Comparison of ENCODE assay signal across 12 cellular contexts in genomic region chr6:1636971-1637871, GRCh38. TPM values are rescaled to one million over a fixed set of nuclear protein-coding genes. Genes with fewer than 3 reads are reported as not detected.
DNase-seq lines count a peak whose midpoint lies in the region; ATAC-seq and TF ChIP-seq lines count a peak whose summit lies in the region.
"Had no signal": no experiment of that assay in that cellular context is flagged by ENCODE, and none has a peak within 500 bp of the region (broad histone marks: within the 10 kb centered on the region; RNA-seq: fewer than 3 reads in every experiment).

No MANE protein-coding gene starts in this region.

- WGBS in tibial nerve, 2 donors: 88 to 90% methylated on average over 12 to 18 of the region's 20 CpGs

- H3K36me3 ChIP-seq in BLaER1 treated with 17β-estradiol and CSF1 and Interleukin-3, amounts not matched to agents 10 nM and 100 nM: no peaks in the 10 kb centered on the region; a peak in 1 of 22 replicates
- H3K36me3 ChIP-seq in Panc1 (ENCODE audit: control insufficient read depth, insufficient read depth, low read length): no peaks in the 10 kb centered on the region
- no peaks in the 10 kb centered on the region for H3K36me3 ChIP-seq in WERI-Rb-1
- peaks cover 0 to 2% (median 0%) of the 10 kb centered on the region in 3 donors for H3K36me3 ChIP-seq in tibial nerve

- H3K4me1 Mint-ChIP-seq in naive thymus-derived CD8-positive, alpha-beta T cell: no peaks in the 10 kb centered on the region

- intact Hi-C loops in Panc1 (cut with micrococcal nuclease; ENCODE audit: unreplicated experiment): no loop called here

- no peak overlapping the region for H3K27ac Mint-ChIP-seq in naive thymus-derived CD8-positive, alpha-beta T cell

- no peaks in the 10 kb centered on the region for H3K9me3 Mint-ChIP-seq in naive thymus-derived CD8-positive, alpha-beta T cell

- H4K20me1 ChIP-seq in BLaER1 treated with 17β-estradiol and CSF1 and Interleukin-3, amounts not matched to agents 10 nM and 100 nM: peaks cover 0 to 9% (median 0%) of the 10 kb centered on the region in 11 experiments; a peak in 2 of 22 replicates

- H3K4me3 ChIP-seq in BLaER1 treated with 17β-estradiol and CSF1 and Interleukin-3, amounts not matched to agents 10 nM and 100 nM: no peak overlapping the region; a peak in 1 of 20 replicates
- H3K4me3 ChIP-seq in Panc1 (ENCODE audit: low read depth in 2 of 2, low read length in 2 of 2): no peak overlapping the region
- H3K4me3 ChIP-seq in WERI-Rb-1 (ENCODE audit: low read depth, low read length): no peak overlapping the region
- no peak overlapping the region for H3K4me3 ChIP-seq in tibial nerve
- H3K4me3 ChIP-seq: smooth muscle cell had no signal

- no peak for TF ChIP-seq CTCF in Panc1 (IDR thresholded peaks at IDR 0.05)
- TF ChIP-seq CTCF in WERI-Rb-1 (IDR thresholded peaks at IDR 0.05; ENCODE audit: low read depth, low read length): no peak
- TF ChIP-seq CTCF in tibial nerve (IDR thresholded peaks at IDR 0.05): no peak

- no peak for TF ChIP-seq EP300 in tibial nerve (IDR thresholded peaks at IDR 0.05)

- H3K27me3 Mint-ChIP-seq in naive thymus-derived CD8-positive, alpha-beta T cell: peaks cover 0 to 39% (median 12%) of the 10 kb centered on the region in 5 donors

- TF ChIP-seq POLR2A in tibial nerve (IDR thresholded peaks at IDR 0.05): no peak

- POLR2A ChIA-PET in Panc1 (lab: Charles Lee): no interaction called here
- POLR2A ChIA-PET in naive thymus-derived CD8-positive, alpha-beta T cell (lab: Charles Lee): no interaction called here

- H3K27me3 ChIP-seq in BLaER1 treated with 17β-estradiol and CSF1 and Interleukin-3, amounts not matched to agents 10 nM and 100 nM: no peaks in the 10 kb centered on the region
- H3K27me3 ChIP-seq in Panc1 (ENCODE audit: control insufficient read depth, insufficient read depth, low read length) (no peaks in the 10 kb centered on the region), WERI-Rb-1 (ENCODE audit: insufficient read depth, low read depth, severe bottlenecking) (peaks cover 3% of the 10 kb centered on the region), tibial nerve (no peaks in the 10 kb centered on the region)

- DNase-seq in HPDE6-E6E7 (ENCODE audit: extremely low spot score) (peak; percentile 87), Panc1 (ENCODE audit: low read depth, low spot score) (no peak), left kidney (ENCODE audit: low read depth, low spot score) (peak; percentile 62), NCI-H1436 treated with DMSO at 0.1 percent for 48 hours (lab: John Stamatoyannopoulos, UW) (no peak), WERI-Rb-1 (no peak), tibial nerve (ENCODE audit: low spot score in 2 of 2) (no peak)
- DNase-seq in naive thymus-derived CD8-positive, alpha-beta T cell: no peak
- DNase-seq: activated T-cell treated with anti-CD3 and anti-CD28 coated beads, Interleukin-2, amount 50 U/mL, for 48 hours; foreskin fibroblast; NCI-H446 had no signal

- H3K36me3 Mint-ChIP-seq in naive thymus-derived CD8-positive, alpha-beta T cell: peaks cover 8 to 29% (median 19%) of the 10 kb centered on the region in 3 donors

- H3K4me3 Mint-ChIP-seq in naive thymus-derived CD8-positive, alpha-beta T cell: no peak overlapping the region

- CTCF ChIA-PET in Panc1 (lab: Charles Lee): interaction anchor here (0.5 kb wide), 1 partner anchor 572 kb away, joined by 3 read pairs; no protein-coding TSS in a partner anchor

- peak overlapping the region; percentile 19 to 85 (median 60); a peak in 20 of 22 replicates for H3K4me2 ChIP-seq in BLaER1 treated with 17β-estradiol and CSF1 and Interleukin-3, amounts not matched to agents 10 nM and 100 nM
- H3K4me2 ChIP-seq: smooth muscle cell had no signal

- peaks cover 19 to 66% (median 50%) of the 10 kb centered on the region in 10 experiments for H3K4me1 ChIP-seq in BLaER1 treated with 17β-estradiol and CSF1 and Interleukin-3, amounts not matched to agents 10 nM and 100 nM
- H3K4me1 ChIP-seq in Panc1 (ENCODE audit: control insufficient read depth, insufficient read depth, low read length): no peaks in the 10 kb centered on the region
- H3K4me1 ChIP-seq in tibial nerve: peaks cover 0 to 13% (median 0%) of the 10 kb centered on the region in 4 donors

- peak overlapping the region in 4 of 11 experiments; percentile 42 to 62 (median 44); a peak in 8 of 22 replicates for H3K27ac ChIP-seq in BLaER1 treated with 17β-estradiol and CSF1 and Interleukin-3, amounts not matched to agents 10 nM and 100 nM
- H3K27ac ChIP-seq in Panc1 (ENCODE audit: low read length) (no peak overlapping the region), WERI-Rb-1 (no peak overlapping the region), tibial nerve (no peak overlapping the region)

- in situ Hi-C loops in Panc1 (cut with HindIII; ENCODE audit: low pct_unique_long_range_greater_than_20kb, low sequenced_read_pairs): no loop called here

- BruUV-seq in Panc1 (replicated peaks; lab: Mats Ljungman, UMichigan): no TSS peak

- no peaks in the 10 kb centered on the region for H3K9me3 ChIP-seq in BLaER1 treated with 17β-estradiol and CSF1 and Interleukin-3, amounts not matched to agents 10 nM and 100 nM (replicated peaks in 1 of 11)
- H3K9me3 ChIP-seq in Panc1 (ENCODE audit: control insufficient read depth, insufficient read depth, low read depth, low read length): no peaks in the 10 kb centered on the region
- no peaks in the 10 kb centered on the region for H3K9me3 ChIP-seq in WERI-Rb-1 (ENCODE audit: severe bottlenecking)
- no peaks in the 10 kb centered on the region for H3K9me3 ChIP-seq in tibial nerve

- no peak overlapping the region; a peak in 2 of 22 replicates for H3K9ac ChIP-seq in BLaER1 treated with 17β-estradiol and CSF1 and Interleukin-3, amounts not matched to agents 10 nM and 100 nM

- 0 out of 2 replicates have a peak, but pooled peaks have one; percentile 25 for ATAC-seq in Panc1
- ATAC-seq in naive thymus-derived CD8-positive, alpha-beta T cell: no peak

RNA-seq across cellular contexts. Expression of gene FOXC1, which starts 27.5 kb away (rescaled TPM):
- total RNA-seq in Panc1 (2021; ENCODE audit: unreplicated experiment) (6.7 TPM), tibial nerve (10 to 100 TPM; 36.0 to 53.7 (median 50.2) TPM)
- polyA plus RNA-seq in Panc1 (2012; ENCODE audit: insufficient read length): 3.5 TPM
- total RNA-seq in naive thymus-derived CD8-positive, alpha-beta T cell: not detected
- not detected for polyA plus RNA-seq in naive thymus-derived CD8-positive, alpha-beta T cell

Comparison
In these comparisons a context has a peak if more than half of its experiments do, and no peak if none do; other contexts are left out.
1. DNase-seq: peak in HPDE6-E6E7 (single experiment) and left kidney (single experiment); none in Panc1 (single experiment), naive thymus-derived CD8-positive, alpha-beta T cell (0 of 10), NCI-H1436 treated with DMSO at 0.1 percent for 48 hours (single experiment), WERI-Rb-1 (single experiment) and tibial nerve (0 of 2).